14 cellular contexts compared by ENCODE assay signal in genomic region chr16:9525037-9525436, GRCh38.
DNase-seq lines count a peak whose midpoint lies in the region; ATAC-seq and TF ChIP-seq lines count a peak whose summit lies in the region.
"Had no signal": no experiment of that assay in that cellular context is flagged by ENCODE, and none has a peak within 500 bp of the region (broad histone marks: within the 10 kb centered on the region; RNA-seq: fewer than 3 reads in every experiment).

No MANE protein-coding gene starts in this region.

- H3K23ac ChIP-seq in mesendoderm (ENCODE audit: low read length) (no peak overlapping the region), trophoblast cell (ENCODE audit: low read length) (no peak overlapping the region)

- H3K18ac ChIP-seq in mesendoderm (ENCODE audit: low read length) (no peak overlapping the region), trophoblast cell (ENCODE audit: low read length) (no peak overlapping the region)

- H4K5ac ChIP-seq in mesendoderm (ENCODE audit: low read length) = no peak overlapping the region

- H3K56ac ChIP-seq in mesendoderm (ENCODE audit: low read length) = no peak overlapping the region

- H3K4me2 ChIP-seq in mesendoderm (ENCODE audit: low read length) = no peak overlapping the region
- H3K4me2 ChIP-seq in trophoblast cell (ENCODE audit: low read length) = no peak overlapping the region
- H3K4me2 ChIP-seq in smooth muscle cell = no peak overlapping the region

- no peaks in the 10 kb centered on the region for H4K20me1 ChIP-seq in smooth muscle cell (ENCODE audit: low read depth)

- no peaks in the 10 kb centered on the region for H3K79me2 ChIP-seq in mesendoderm (ENCODE audit: control insufficient read depth, insufficient read depth, low read length)
- no peaks in the 10 kb centered on the region for H3K79me2 ChIP-seq in trophoblast cell (ENCODE audit: control insufficient read depth, insufficient read depth, low read length, poor library complexity)
- H3K79me2 ChIP-seq in smooth muscle cell (ENCODE audit: low read depth) = no peaks in the 10 kb centered on the region

- H3K79me1 ChIP-seq in mesendoderm (ENCODE audit: low read length) = no peaks in the 10 kb centered on the region
- H3K79me1 ChIP-seq in trophoblast cell (ENCODE audit: low read length) = peaks cover 4% of the 10 kb centered on the region

- no peak for ATAC-seq in HG02885 (IDR thresholded peaks at IDR 0.05; ENCODE audit: poor library complexity, unreplicated experiment)
- ATAC-seq: HCT116 had no signal

- no peak overlapping the region for H2BK5ac ChIP-seq in mesendoderm (ENCODE audit: low read length)
- H2BK5ac ChIP-seq in trophoblast cell (ENCODE audit: low read depth, low read length, poor library complexity) = no peak overlapping the region

- H3K4me3 ChIP-seq in mesendoderm (ENCODE audit: low read length) (no peak overlapping the region), trophoblast cell (ENCODE audit: low read depth, low read length) (no peak overlapping the region), smooth muscle cell (no peak overlapping the region)

- no peaks in the 10 kb centered on the region for H3K36me3 ChIP-seq in mesendoderm (ENCODE audit: control insufficient read depth, insufficient read depth, low read length)
- no peaks in the 10 kb centered on the region for H3K36me3 ChIP-seq in trophoblast cell (ENCODE audit: control insufficient read depth in 1 of 2, insufficient read depth in 2 of 2, low read length in 2 of 2)
- H3K36me3 ChIP-seq in smooth muscle cell (ENCODE audit: low read depth) = no peaks in the 10 kb centered on the region

- H2BK15ac ChIP-seq in mesendoderm (replicated peaks; ENCODE audit: low read depth) = no peak overlapping the region

- H3K9ac ChIP-seq in mesendoderm (ENCODE audit: low read length) (no peak overlapping the region), trophoblast cell (ENCODE audit: low read length) (no peak overlapping the region), smooth muscle cell (ENCODE audit: low read depth) (no peak overlapping the region)

- H3K27ac ChIP-seq in mesendoderm (ENCODE audit: low read depth, low read length) = no peak overlapping the region
- no peak overlapping the region for H3K27ac ChIP-seq in trophoblast cell (ENCODE audit: low read depth, low read length)
- H3K27ac ChIP-seq in smooth muscle cell (ENCODE audit: low read depth) = no peak overlapping the region

- H4K91ac ChIP-seq in trophoblast cell (ENCODE audit: low read depth, low read length) = no peak overlapping the region

- H2BK12ac ChIP-seq in trophoblast cell (ENCODE audit: low read length) = peak overlapping the region; percentile 2

- no peak for TF ChIP-seq CTCF in smooth muscle cell (IDR thresholded peaks at IDR 0.05; ENCODE audit: borderline replicate concordance, insufficient read depth, poor library complexity, severe bottlenecking)

- no peak overlapping the region for H4K12ac ChIP-seq in trophoblast cell (ENCODE audit: low read depth, low read length)

- H4K8ac ChIP-seq in mesendoderm (ENCODE audit: low read depth, low read length) (no peak overlapping the region), trophoblast cell (ENCODE audit: low read depth, low read length) (no peak overlapping the region)

- H3F3A ChIP-seq in smooth muscle cell (ENCODE audit: low read depth) = peaks cover 5% of the 10 kb centered on the region

- no CpG with 5 or more reads among the region's 4 CpGs for WGBS in mesendoderm (ENCODE audit: extremely low coverage, insufficient coverage, low lambda C conversion rate)
- WGBS in trophoblast cell (ENCODE audit: extremely low coverage, insufficient coverage, insufficient read length) = no CpG with 5 or more reads among the region's 4 CpGs
- WGBS in smooth muscle cell (ENCODE audit: low lambda C conversion rate) = 92% methylated on average over 4 of the region's 4 CpGs

- no peak overlapping the region for H2AFZ ChIP-seq in trophoblast cell (ENCODE audit: insufficient read depth, low read length, poor library complexity)
- H2AFZ ChIP-seq in smooth muscle cell (ENCODE audit: low read depth) = no peak overlapping the region

- no peak overlapping the region for H2BK120ac ChIP-seq in mesendoderm (ENCODE audit: low read depth, low read length)
- no peak overlapping the region for H2BK120ac ChIP-seq in trophoblast cell (ENCODE audit: insufficient read depth, low read length, poor library complexity)

- H2AK5ac ChIP-seq in mesendoderm (ENCODE audit: low read length) (no peak overlapping the region), trophoblast cell (ENCODE audit: low read length) (no peak overlapping the region)

- peaks cover 7% of the 10 kb centered on the region for H3K4me1 ChIP-seq in mesendoderm (ENCODE audit: control insufficient read depth, low read depth, low read length)
- H3K4me1 ChIP-seq in trophoblast cell (ENCODE audit: control insufficient read depth in 1 of 2, insufficient read depth in 2 of 2, low read length in 2 of 2) = peaks cover 11 to 22% of the 10 kb centered on the region in 2 experiments
- H3K4me1 ChIP-seq in smooth muscle cell (ENCODE audit: low read depth) = no peaks in the 10 kb centered on the region

- H3K4ac ChIP-seq in mesendoderm (ENCODE audit: low read depth, low read length) = peak overlapping the region; percentile 6
- no peak overlapping the region for H3K4ac ChIP-seq in trophoblast cell (ENCODE audit: low read depth, low read length)

- H3K27me3 ChIP-seq in mesendoderm (ENCODE audit: insufficient read depth, low read length, poor library complexity) = no peaks in the 10 kb centered on the region
- no peaks in the 10 kb centered on the region for H3K27me3 ChIP-seq in trophoblast cell (ENCODE audit: insufficient read depth, low read length)
- no peaks in the 10 kb centered on the region for H3K27me3 ChIP-seq in smooth muscle cell (ENCODE audit: low read depth)

- H3K14ac ChIP-seq in trophoblast cell (ENCODE audit: low read length) = no peak overlapping the region

- peaks cover 2% of the 10 kb centered on the region for H3K9me3 ChIP-seq in trophoblast cell (ENCODE audit: insufficient read depth, low read depth, low read length)
- H3K9me3 ChIP-seq in smooth muscle cell (replicated peaks; ENCODE audit: low read depth) = no peaks in the 10 kb centered on the region

- DNase-seq in NCI-H2029 (lab: John Stamatoyannopoulos, UW) (peak; percentile 33), mesendoderm (no peak), trophoblast cell (no peak), DMS 273 (lab: John Stamatoyannopoulos, UW; ENCODE audit: unreplicated experiment) (no peak), smooth muscle cell (lab: John Stamatoyannopoulos, UW; ENCODE audit: unreplicated experiment) (no peak)
- DNase-seq: C1 segment of cervical spinal cord; Calu3; CD4-positive, alpha-beta memory T cell; COR-L47; DND-41; GOT3; H7 had no signal
